In the genomic region with DNA sequence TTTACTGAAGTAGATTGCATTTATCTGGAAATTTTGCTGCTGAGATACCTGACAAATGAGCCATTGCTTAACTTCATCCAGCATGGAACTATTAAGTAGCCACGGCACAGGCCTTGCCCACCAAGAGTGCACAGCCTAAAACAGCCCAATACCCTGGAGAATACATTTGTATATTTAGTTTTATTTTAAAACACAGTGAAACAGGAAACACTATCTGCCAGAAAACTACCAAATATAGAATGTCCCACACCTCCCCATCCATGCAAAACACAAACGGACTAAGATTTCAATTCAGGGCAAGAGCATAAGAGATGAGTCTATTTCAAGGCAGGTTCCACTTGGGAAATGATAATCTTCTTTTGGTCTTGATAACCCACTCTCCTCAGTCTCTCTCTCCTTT, we compare ENCODE assay signal across 1 cellular context.
A peak's percentile ranks its signal among the peaks of the same experiment; 100 is the strongest.
TF ChIP-seq lines count a peak whose summit lies in the region.

No MANE protein-coding gene starts in this region.

TF ChIP-seq in IMR-90, 13 proteins besides CTCF, POLR2A, EP300 and RAD21:
- 0 out of 2 replicates have a peak, but pooled peaks have one; percentile 15 for TF ChIP-seq CEBPB (IDR thresholded peaks at IDR 0.05; ENCODE audit: low read depth, low read length)
- no peak for TF ChIP-seq NFE2L2 (IDR thresholded peaks at IDR 0.05; ENCODE audit: low read depth, low read length)
TF ChIP-seq in IMR-90: peak in this region for 1.
